ENCODE assay signal across 22 cellular contexts in genomic region chr4:122894802-122895201, GRCh38. TPM values are rescaled to one million over a fixed set of nuclear protein-coding genes. Genes with fewer than 3 reads are reported as not detected.
DNase-seq lines count a peak whose midpoint lies in the region; ATAC-seq, FAIRE-seq and TF ChIP-seq lines count a peak whose summit lies in the region.
"Had no signal": no experiment of that assay in that cellular context is flagged by ENCODE, and none has a peak within 500 bp of the region (broad histone marks: within the 10 kb centered on the region; RNA-seq: fewer than 3 reads in every experiment).

No MANE protein-coding gene starts in this region.

- POLR2A ChIA-PET in K562 (lab: Yijun Ruan, JAX) = no interaction called here

- BruUV-seq in K562 (replicated peaks; lab: Mats Ljungman, UMichigan) = no TSS peak

- no peak overlapping the region for H3K9ac ChIP-seq in K562 (ENCODE audit: insufficient read depth in 1 of 2, low read depth in 2 of 2, low read length in 2 of 2)
- peak overlapping the region; percentile 56 for H3K9ac ChIP-seq in skeletal muscle satellite cell (ENCODE audit: low read depth, low read length)

- H3K4me1 ChIP-seq in K562 (replicated peaks in 1 of 2; ENCODE audit: control insufficient read depth in 2 of 2, insufficient read depth in 2 of 2, low read length in 2 of 2) (no peaks in the 10 kb centered on the region), skeletal muscle satellite cell (ENCODE audit: control insufficient read depth, insufficient read depth, low read length) (peaks cover 72% of the 10 kb centered on the region), esophagus squamous epithelium (peaks cover 0 to 16% (median 8%) of the 10 kb centered on the region in 3 donors)
- H3K4me1 ChIP-seq: psoas muscle had no signal

- peak; percentile 85 for FAIRE-seq in RCC 7860 (lab: Jason Lieb, UNC)
- no peak for FAIRE-seq in K562 (lab: Jason Lieb, UNC)
- FAIRE-seq: H54 had no signal

- intact Hi-C loops in K562 (cut with micrococcal nuclease) (no loop called here), esophagus squamous epithelium (cut with DNase I) (no loop called here)

- WGBS in K562 (ENCODE audit: insufficient coverage, low coverage, missing lambda C conversion rate) = 86% methylated on average over 3 of the region's 3 CpGs
- WGBS in esophagus squamous epithelium, 2 donors = 97 to 99% methylated on average over 3 of the region's 3 CpGs

- H3K9me1 ChIP-seq in K562 (ENCODE audit: control insufficient read depth, insufficient read depth, low read length) = no peaks in the 10 kb centered on the region

- no peaks in the 10 kb centered on the region for H4K20me1 ChIP-seq in K562 (replicated peaks; ENCODE audit: control insufficient read depth, insufficient read depth, low read length)

- H3K27ac ChIP-seq in K562 (ENCODE audit: extremely low read depth, low read depth, low read length) (no peak overlapping the region), esophagus squamous epithelium (no peak overlapping the region)
- H3K27ac ChIP-seq: psoas muscle had no signal

- TF ChIP-seq EP300 in K562 (IDR thresholded peaks at IDR 0.05; ENCODE audit: low read length) = no peak

- H2AFZ ChIP-seq in K562 (ENCODE audit: low read depth, low read length) = no peak overlapping the region

- TF ChIP-seq POLR2A in K562 (conservative IDR thresholded peaks at IDR 0.05) (no peak), esophagus squamous epithelium (IDR thresholded peaks at IDR 0.05) (no peak)

- no peaks in the 10 kb centered on the region for H3K79me2 ChIP-seq in K562 (ENCODE audit: control insufficient read depth, insufficient read depth, low read length)

- in situ Hi-C loops in K562 (cut with MboI) = no loop called here

- H3K27me3 ChIP-seq in K562 (ENCODE audit: control insufficient read depth in 2 of 2, insufficient read depth in 2 of 2, low read length in 2 of 2) = no peaks in the 10 kb centered on the region
- no peaks in the 10 kb centered on the region for H3K27me3 ChIP-seq in skeletal muscle satellite cell (ENCODE audit: control insufficient read depth, insufficient read depth, low read length)
- H3K27me3 ChIP-seq in esophagus squamous epithelium = no peaks in the 10 kb centered on the region
- H3K27me3 ChIP-seq: MG63 had no signal

- ATAC-seq in K562 (peak; percentile 73), GM18502 (IDR thresholded peaks at IDR 0.05; ENCODE audit: poor library complexity, unreplicated experiment) (no peak)
- ATAC-seq: activated naive CD4-positive, alpha-beta T cell treated with anti-CD3 and anti-CD28 coated beads, Interleukin-2, amount 50 U/mL, for 72 hours; effector memory CD8-positive, alpha-beta T cell; psoas muscle; Right ventricle myocardium inferior had no signal

- no peaks in the 10 kb centered on the region for H3K9me3 ChIP-seq in K562 (replicated peaks; ENCODE audit: control insufficient read depth, insufficient read depth, low read depth, low read length)
- H3K9me3 ChIP-seq in skeletal muscle satellite cell (replicated peaks; ENCODE audit: low read length) = no peaks in the 10 kb centered on the region
- no peaks in the 10 kb centered on the region for H3K9me3 ChIP-seq in esophagus squamous epithelium
- H3K9me3 ChIP-seq: left ventricle myocardium inferior, MG63, psoas muscle had no signal

- H3K4me3 ChIP-seq in K562 (no peak overlapping the region), skeletal muscle satellite cell (ENCODE audit: low read length) (no peak overlapping the region), esophagus squamous epithelium (no peak overlapping the region)
- H3K4me3 ChIP-seq: left ventricle myocardium inferior, MG63, psoas muscle had no signal

- H3K36me3 ChIP-seq in K562 (ENCODE audit: control insufficient read depth, insufficient read depth, low read length) (peaks cover 41% of the 10 kb centered on the region; the same call in 2 of the 3 replicates), skeletal muscle satellite cell (ENCODE audit: insufficient read depth, low read length) (peaks cover 40% of the 10 kb centered on the region), esophagus squamous epithelium (peaks cover 0 to 12% (median 0%) of the 10 kb centered on the region in 3 donors)

- H3K4me2 ChIP-seq in K562 (ENCODE audit: insufficient read depth, low read length) (no peak overlapping the region), skeletal muscle satellite cell (ENCODE audit: low read length) (no peak overlapping the region)

- DNase-seq in RCC 7860 (ENCODE audit: low spot score) (peak; percentile 66), K562 (ENCODE audit: extremely low read depth in 1 of 4, low spot score in 3 of 4) (no peak), kidney glomerular epithelial cell (lab: John Stamatoyannopoulos, UW) (peak; percentile 32), esophagus squamous epithelium (lab: John Stamatoyannopoulos, UW) (no peak)
- DNase-seq in activated CD8-positive, alpha-beta memory T cell treated with anti-CD3 and anti-CD28 coated beads for 24 hours = no peak
- DNase-seq: activated CD4-positive, alpha-beta T cell treated with anti-CD3 and anti-CD28 coated beads for 4 hours; DMS53; effector memory CD8-positive, alpha-beta T cell; GF-D8; left ventricle myocardium inferior; MG63; NCI-H1436; NCI-H524; psoas muscle; stimulated activated CD4-positive, alpha-beta T cell treated with anti-CD3 and anti-CD28 coated beads, Interleukin-4, amount 100 ng/mL, for 24 hours; stimulated activated naive CD4-positive, alpha-beta T cell treated with Interleukin-2 at 50 U/mL for 16 hours; SW 1271 had no signal

- CTCF ChIA-PET in K562 (lab: Yijun Ruan, JAX; ENCODE audit: low intra/inter-chr PET ratio) = no interaction called here

- TF ChIP-seq CTCF in K562 (IDR thresholded peaks at IDR 0.05 in 2 of 3, conservative IDR thresholded peaks at IDR 0.05 in 1 of 3; ENCODE audit: insufficient read depth in 2 of 3, low read depth in 1 of 3, low read length in 3 of 3) (no peak), esophagus squamous epithelium (IDR thresholded peaks at IDR 0.05) (no peak)

- TF ChIP-seq RAD21 in K562 (CRISPR knock-in tag; conservative IDR thresholded peaks at IDR 0.05 in 1 of 2, IDR thresholded peaks at IDR 0.05 in 1 of 2) = no peak

TF ChIP-seq in K562, 482 proteins besides CTCF, POLR2A, EP300 and RAD21:
- no peak for TF ChIP-seq KLF10 (CRISPR knock-in tag; IDR thresholded peaks at IDR 0.05)
- no peak for TF ChIP-seq RFX7 (CRISPR knock-in tag; IDR thresholded peaks at IDR 0.05)

RNA-seq across cellular contexts. Expression of gene NUDT6, which starts 27.6 kb away (rescaled TPM):
- 8.0 and 16.1 TPM in 2 replicates for total RNA-seq in K562 (2011; cell fraction: chromatin; rRNA removed; ENCODE audit: low replicate concordance)
- 4.2 and 5.0 TPM in 2 replicates for total RNA-seq in K562 (2011; cell fraction: nucleolus; rRNA removed)
- total RNA-seq in K562 (2011; cell fraction: nucleoplasm; rRNA removed) = 9.4 and 12.9 TPM in 2 replicates
- 7.8 and 13.1 TPM in 2 replicates for total RNA-seq in K562 (2014; rRNA removed)
- 12.5 and 13.3 TPM in 2 replicates for total RNA-seq in K562 (2014; rRNA removed; fragmentation: Illumina TruSeq; extraction: Trizol)
- total RNA-seq in K562 (2015; rRNA removed; fragmentation: Illumina TruSeq; extraction: Trizol) = 14.7 and 16.4 TPM in 2 replicates
- 9.4 and 9.5 TPM in 2 replicates for total RNA-seq in K562 (2021)
- 11.1 and 13.7 TPM in 2 replicates for polyA plus RNA-seq in K562 (2011; rRNA removed)
- polyA plus RNA-seq in K562 (2011; cell fraction: cytosol; rRNA removed) = 6.8 and 8.6 TPM in 2 replicates
- polyA plus RNA-seq in K562 (2011; cell fraction: nucleus; rRNA removed) = 8.0 and 11.9 TPM in 2 replicates
- polyA plus RNA-seq in K562 (2012) = 12.2 and 12.6 TPM in 2 replicates
- 7.8 and 11.0 TPM in 2 replicates for polyA plus RNA-seq in K562 (2014; fragmentation: Illumina TruSeq; extraction: Trizol)
- 10 to 100 TPM; 15.5 to 18.1 TPM for polyA plus RNA-seq in K562 (2014; fragmentation: Nextera tagmentation; extraction: Ambion mirVana)
- polyA plus RNA-seq in K562 (2014; rRNA removed) = 13.0 and 13.4 TPM in 2 replicates
- polyA minus RNA-seq in K562 (2011; rRNA and poly(A)+ RNA removed) = 12.6 and 15.2 TPM in 2 replicates
- polyA minus RNA-seq in K562 (2011; cell fraction: cytosol; rRNA and poly(A)+ RNA removed) = 3.2 and 4.6 TPM in 2 replicates
- 9.8 and 17.5 TPM in 2 replicates for polyA minus RNA-seq in K562 (2011; cell fraction: nucleus; rRNA and poly(A)+ RNA removed)
- total RNA-seq in skeletal muscle satellite cell (2012; rRNA removed) = 9.2 and 12.7 TPM in 2 replicates
- total RNA-seq in esophagus squamous epithelium = 1 to 10 TPM; 1.8 to 8.8 (median 4.3) TPM

Comparison
In these comparisons a context has a peak if more than half of its experiments do, and no peak if none do; other contexts are left out.
1. DNase-seq: peak in RCC 7860 (single experiment) and kidney glomerular epithelial cell (single experiment); none in K562 (0 of 4), esophagus squamous epithelium (single experiment) and activated CD8-positive, alpha-beta memory T cell treated with anti-CD3 and anti-CD28 coated beads for 24 hours (single experiment).